In genomic region chr22:42431401-42432019, GRCh38 we compare ENCODE assay signal across 17 cellular contexts. TPM values are rescaled to one million over a fixed set of nuclear protein-coding genes. Genes with fewer than 3 reads are reported as not detected.
DNase-seq lines count a peak whose midpoint lies in the region; ATAC-seq and TF ChIP-seq lines count a peak whose summit lies in the region.
"Had no signal": no experiment of that assay in that cellular context is flagged by ENCODE, and none has a peak within 500 bp of the region (broad histone marks: within the 10 kb centered on the region; RNA-seq: fewer than 3 reads in every experiment).

No MANE protein-coding gene starts in this region.

- no peak overlapping the region for H3K4me3 Mint-ChIP-seq in activated CD4-positive, alpha-beta T cell treated with anti-CD3 and anti-CD28 coated beads, Interleukin-2, amount 10 ng/mL, durations not matched to agents 24 days and 14 days
- H3K4me3 Mint-ChIP-seq: activated naive CD8-positive, alpha-beta T cell treated with anti-CD3 and anti-CD28 coated beads, Interleukin-2, amount 10 ng/mL, durations not matched to agents 7 days and 5 days had no signal

- peak overlapping the region in 3 of 4 donors; percentile 19 to 54 (median 28) for H3K4me3 ChIP-seq in esophagus squamous epithelium
- H3K4me3 ChIP-seq: K562 had no signal

- H3K9me3 Mint-ChIP-seq in activated CD4-positive, alpha-beta T cell treated with anti-CD3 and anti-CD28 coated beads, Interleukin-2, amount 10 ng/mL, durations not matched to agents 24 days and 14 days = no peaks in the 10 kb centered on the region
- H3K9me3 Mint-ChIP-seq: activated naive CD8-positive, alpha-beta T cell treated with anti-CD3 and anti-CD28 coated beads, Interleukin-2, amount 10 ng/mL, durations not matched to agents 7 days and 5 days; neural crest cell; type B pancreatic cell had no signal

- H3K27ac ChIP-seq in esophagus squamous epithelium = peak overlapping the region in 3 of 4 donors; percentile 20 to 69 (median 40)
- H3K27ac ChIP-seq: VCaP had no signal

- H3K4me1 ChIP-seq in esophagus squamous epithelium = peaks cover 18 to 62% (median 29%) of the 10 kb centered on the region in 3 donors

- WGBS in esophagus squamous epithelium, 2 donors = 7 to 19% methylated on average over 3 to 8 of the region's 17 CpGs

- H3K36me3 ChIP-seq in esophagus squamous epithelium = no peaks in the 10 kb centered on the region

- intact Hi-C loops in esophagus squamous epithelium (cut with DNase I) = loop anchor here (10.0 kb wide), 1 partner anchor 257 kb away; no protein-coding TSS in a partner anchor
- intact Hi-C loops in activated CD4-positive, alpha-beta T cell treated with anti-CD3 and anti-CD28 coated beads, Interleukin-2, amount 10 ng/mL, durations not matched to agents 24 days and 14 days (cut with micrococcal nuclease) = no loop called here

- H3K9me3 ChIP-seq in esophagus squamous epithelium = no peaks in the 10 kb centered on the region

- no peak for TF ChIP-seq CTCF in esophagus squamous epithelium (IDR thresholded peaks at IDR 0.05)

- DNase-seq in Ammon's horn (ENCODE audit: low spot score) = peak; percentile 42
- DNase-seq in NCI-H1092 treated with DMSO at 0.1 percent for 48 hours (lab: John Stamatoyannopoulos, UW) = peak; percentile 10
- no peak for DNase-seq in esophagus squamous epithelium (lab: John Stamatoyannopoulos, UW)
- DNase-seq in nucleus accumbens (lab: John Stamatoyannopoulos, UW) = peak in 37 of 56 donors; percentile 10 to 80 (median 45)
- DNase-seq in NCI-H1105 treated with DMSO at 0.1 percent for 48 hours (lab: John Stamatoyannopoulos, UW) = no peak
- no peak for DNase-seq in activated CD4-positive, alpha-beta T cell treated with anti-CD3 and anti-CD28 coated beads, Interleukin-2, amount 10 ng/mL, durations not matched to agents 24 days and 14 days
- DNase-seq: activated naive CD8-positive, alpha-beta T cell treated with anti-CD3 and anti-CD28 coated beads, Interleukin-2, amount 10 ng/mL, durations not matched to agents 7 days and 5 days; cortex of kidney; DMS53; NCI-H187 had no signal

- H3K27me3 Mint-ChIP-seq in activated CD4-positive, alpha-beta T cell treated with anti-CD3 and anti-CD28 coated beads, Interleukin-2, amount 10 ng/mL, durations not matched to agents 24 days and 14 days = peaks cover 25% of the 10 kb centered on the region

- no peak for ATAC-seq in HG03439 (IDR thresholded peaks at IDR 0.05; ENCODE audit: unreplicated experiment)
- no peak for ATAC-seq in HG03378 (IDR thresholded peaks at IDR 0.05; ENCODE audit: unreplicated experiment)
- ATAC-seq: K562 had no signal

- H3K36me3 Mint-ChIP-seq in activated CD4-positive, alpha-beta T cell treated with anti-CD3 and anti-CD28 coated beads, Interleukin-2, amount 10 ng/mL, durations not matched to agents 24 days and 14 days (ENCODE audit: low read depth) = no peaks in the 10 kb centered on the region
- H3K36me3 Mint-ChIP-seq: activated naive CD8-positive, alpha-beta T cell treated with anti-CD3 and anti-CD28 coated beads, Interleukin-2, amount 10 ng/mL, durations not matched to agents 7 days and 5 days; type B pancreatic cell had no signal

- peaks cover 0 to 59% (median 0%) of the 10 kb centered on the region in 4 donors for H3K27me3 ChIP-seq in esophagus squamous epithelium

- no peak overlapping the region for H3K27ac Mint-ChIP-seq in activated CD4-positive, alpha-beta T cell treated with anti-CD3 and anti-CD28 coated beads, Interleukin-2, amount 10 ng/mL, durations not matched to agents 24 days and 14 days
- H3K27ac Mint-ChIP-seq: activated naive CD8-positive, alpha-beta T cell treated with anti-CD3 and anti-CD28 coated beads, Interleukin-2, amount 10 ng/mL, durations not matched to agents 7 days and 5 days; type B pancreatic cell had no signal

- no peak for TF ChIP-seq POLR2A in esophagus squamous epithelium (IDR thresholded peaks at IDR 0.05)

- no peaks in the 10 kb centered on the region for H3K4me1 Mint-ChIP-seq in activated CD4-positive, alpha-beta T cell treated with anti-CD3 and anti-CD28 coated beads, Interleukin-2, amount 10 ng/mL, durations not matched to agents 24 days and 14 days

RNA-seq across cellular contexts. Expression of gene NFAM1, which starts 0.7 kb away (rescaled TPM):
- 1 to 10 TPM in 2 of 4 donors, under 1 TPM in 2; 0.11 to 1.9 (median 0.99) TPM for total RNA-seq in esophagus squamous epithelium
- total RNA-seq in activated CD4-positive, alpha-beta T cell treated with anti-CD3 and anti-CD28 coated beads, Interleukin-2, amount 10 ng/mL, durations not matched to agents 24 days and 14 days = 0.05 and 0.07 TPM in 2 replicates
- total RNA-seq: fibroblast of villous mesenchyme had no signal

Comparison
In these comparisons a context has a peak if more than half of its experiments do, and no peak if none do; other contexts are left out.
1. DNase-seq: peak in Ammon's horn (single experiment), NCI-H1092 treated with DMSO at 0.1 percent for 48 hours (single experiment) and nucleus accumbens (37 of 56); none in esophagus squamous epithelium (single experiment), NCI-H1105 treated with DMSO at 0.1 percent for 48 hours (single experiment) and activated CD4-positive, alpha-beta T cell treated with anti-CD3 and anti-CD28 coated beads, Interleukin-2, amount 10 ng/mL, durations not matched to agents 24 days and 14 days (single experiment).